In genomic region chr14:102524451-102525212, GRCh38 we compare ENCODE assay signal across 8 cellular contexts. TPM values are rescaled to one million over a fixed set of nuclear protein-coding genes. Genes with fewer than 3 reads are reported as not detected.
A peak's percentile ranks its signal among the peaks of the same experiment; 100 is the strongest.
DNase-seq lines count a peak whose midpoint lies in the region; ATAC-seq and TF ChIP-seq lines count a peak whose summit lies in the region.

No MANE protein-coding gene starts in this region.

- 0 to 2% methylated on average over 21 of the region's 32 CpGs for WGBS in lower leg skin, 2 donors

- H3K27ac Mint-ChIP-seq in CD14-positive monocyte = peak overlapping the region; percentile 83 to 96 (median 92)

- peaks cover 1 to 16% (median 14%) of the 10 kb centered on the region in 3 donors for H3K27me3 Mint-ChIP-seq in CD14-positive monocyte (ENCODE audit: low read depth in 3 of 3)

- TF ChIP-seq CTCF in CD14-positive monocyte (IDR thresholded peaks at IDR 0.05) (peak; percentile 97), lower leg skin (IDR thresholded peaks at IDR 0.05) (peak in 2 of 3 donors; percentile 58 to 98)

- ATAC-seq in GM19351 (IDR thresholded peaks at IDR 0.05; ENCODE audit: unreplicated experiment) (peak; percentile 96), HG03521 (IDR thresholded peaks at IDR 0.05; ENCODE audit: unreplicated experiment) (peak; percentile 98)

- no peaks in the 10 kb centered on the region for H3K9me3 ChIP-seq in duodenal mucosa (ENCODE audit: control insufficient read depth in 1 of 2, low read length in 2 of 2)

- peaks cover 0 to 5% (median 0%) of the 10 kb centered on the region in 7 donors for H3K9me3 Mint-ChIP-seq in CD14-positive monocyte

- no peak for TF ChIP-seq POLR2A in lower leg skin (IDR thresholded peaks at IDR 0.05)

- peaks cover 27 to 28% of the 10 kb centered on the region in 2 donors for H3K4me1 ChIP-seq in duodenal mucosa (ENCODE audit: control insufficient read depth in 1 of 2, insufficient read depth in 2 of 2, low read length in 2 of 2)

- intact Hi-C loops in CD14-positive monocyte (cut with micrococcal nuclease) = loop anchor here (2.0 to 5.0 kb wide), 4 partner anchors 38 to 68 kb away; partner anchors contain the start of gene RCOR1 (in 2 of the 2)
- intact Hi-C loops in lower leg skin (cut with DNase I; ENCODE audit: low total_unique reads) = no loop called here

- H3K36me3 ChIP-seq in duodenal mucosa (ENCODE audit: control insufficient read depth in 1 of 2, insufficient read depth in 2 of 2, low read length in 2 of 2) = no peaks in the 10 kb centered on the region

- DNase-seq in CD14-positive monocyte (ENCODE audit: low spot score) (peak; percentile 93), NCI-H748 (lab: John Stamatoyannopoulos, UW; ENCODE audit: unreplicated experiment) (peak; percentile 100), lower leg skin (ENCODE audit: low spot score in 2 of 2) (peak; percentile 98 to 100)
- peak; percentile 86 for DNase-seq in activated CD4-positive, alpha-beta T cell treated with anti-CD3 and anti-CD28 coated beads, Interleukin-2, amount 50 U/mL, for 4 hours
- DNase-seq in stimulated activated CD4-positive, alpha-beta T cell treated with anti-CD3 and anti-CD28 coated beads, Interleukin-4, amount 100 ng/mL, for 48 hours (ENCODE audit: low read depth in 2 of 2) = peak; percentile 95 to 99

- peak overlapping the region; percentile 84 for H3K27ac ChIP-seq in duodenal mucosa (ENCODE audit: low read depth, low read length)

- H3K9ac ChIP-seq in duodenal mucosa (ENCODE audit: low read depth in 1 of 2, low read length in 2 of 2) = peak overlapping the region; percentile 70 to 85

- H3K4me3 ChIP-seq in duodenal mucosa (ENCODE audit: low read depth in 1 of 2, low read length in 2 of 2) (peak overlapping the region; percentile 85 to 86), lower leg skin (ENCODE audit: low read depth, poor library complexity, severe bottlenecking) (peak overlapping the region; percentile 42)

- H3K4me1 Mint-ChIP-seq in CD14-positive monocyte = peaks cover 49% of the 10 kb centered on the region

- H3K4me3 Mint-ChIP-seq in CD14-positive monocyte = peak overlapping the region; percentile 79 to 91

- no peaks in the 10 kb centered on the region for H3K36me3 Mint-ChIP-seq in CD14-positive monocyte

- no peaks in the 10 kb centered on the region for H3K27me3 ChIP-seq in duodenal mucosa (ENCODE audit: control insufficient read depth in 1 of 2, insufficient read depth in 2 of 2, low read length in 2 of 2)

RNA-seq across cellular contexts. Expression of gene ANKRD9, which starts 15.1 kb away (rescaled TPM):
- polyA plus RNA-seq in CD14-positive monocyte = under 1 TPM; 0.43 to 0.83 TPM
- 100 to 1,000 TPM in 1 of 4 donors, 10 to 100 TPM in 3; 64.6 to 135 (median 69.4) TPM for total RNA-seq in lower leg skin

Comparison
In these comparisons a context has a peak if more than half of its experiments do, and no peak if none do; other contexts are left out.
1. Peak in every context shown above with its lines: DNase-seq, ATAC-seq, H3K4me3 ChIP-seq and H3K27ac ChIP-seq.